In genomic region chr12:22672951-22673350, GRCh38 we compare ENCODE assay signal across 15 cellular contexts. TPM values are rescaled to one million over a fixed set of nuclear protein-coding genes. Genes with fewer than 3 reads are reported as not detected.
DNase-seq lines count a peak whose midpoint lies in the region; ATAC-seq, FAIRE-seq and TF ChIP-seq lines count a peak whose summit lies in the region.
"Had no signal": no experiment of that assay in that cellular context is flagged by ENCODE, and none has a peak within 500 bp of the region (broad histone marks: within the 10 kb centered on the region; RNA-seq: fewer than 3 reads in every experiment).

No MANE protein-coding gene starts in this region.

- peaks cover 0 to 11% (median 0%) of the 10 kb centered on the region in 12 donors for H3K9me3 ChIP-seq in heart left ventricle
- H3K9me3 ChIP-seq: thyroid gland had no signal

- TF ChIP-seq POLR2A in heart left ventricle (IDR thresholded peaks at IDR 0.05) = no peak

- ATAC-seq in SK-N-SH treated with all-trans-retinoic acid at 6 μM for 48 hours (peak; percentile 72), heart left ventricle (no peak)
- ATAC-seq: Right ventricle myocardium inferior had no signal

- H3K27ac ChIP-seq in heart left ventricle = no peak overlapping the region
- H3K27ac ChIP-seq: thyroid gland had no signal

- H3K4me1 ChIP-seq in heart left ventricle = peaks cover 0 to under 1% (median 0%) of the 10 kb centered on the region in 12 donors
- H3K4me1 ChIP-seq: thyroid gland had no signal

- whole genome bisulfite sequencing in heart left ventricle, 4 donors = 95 to 98% (median 97%) methylated on average over 3 of the region's 3 CpGs

- H3K27me3 ChIP-seq in heart left ventricle = no peaks in the 10 kb centered on the region
- H3K27me3 ChIP-seq: thyroid gland had no signal

- H3K36me3 ChIP-seq in heart left ventricle = peaks cover 0 to 64% (median 50%) of the 10 kb centered on the region in 9 donors
- H3K36me3 ChIP-seq: thyroid gland had no signal

- no peak for FAIRE-seq in urothelium cell line (lab: Jason Lieb, UNC)
- FAIRE-seq: islet of Langerhans had no signal

- DNase-seq in GM04503 (ENCODE audit: low read depth) (peak; percentile 69), fibroblast of peridontal ligament (ENCODE audit: extremely low read depth) (peak; percentile 94), urothelium cell line (ENCODE audit: low spot score) (peak; percentile 25), heart left ventricle (no peak), midbrain (lab: John Stamatoyannopoulos, UW) (no peak), DMS153 treated with DMSO at 0.1 percent for 48 hours (lab: John Stamatoyannopoulos, UW; ENCODE audit: unreplicated experiment) (no peak)
- DNase-seq: activated CD4-positive, alpha-beta T cell treated with anti-CD3 and anti-CD28 coated beads for 1 hour; activated naive CD4-positive, alpha-beta T cell treated with Interleukin-2 at 50 U/mL for 16 hours; glutamatergic neuron; NCI-H1694; stimulated activated CD4-positive, alpha-beta T cell treated with anti-CD3 and anti-CD28 coated beads, Interleukin-4, amount 100 ng/mL, for 24 hours; thyroid gland had no signal

- TF ChIP-seq CTCF in heart left ventricle (IDR thresholded peaks at IDR 0.05) = no peak

- intact Hi-C loops in heart left ventricle (cut with DNase I) = no loop called here

- no peak overlapping the region for H3K4me3 ChIP-seq in heart left ventricle
- H3K4me3 ChIP-seq: thyroid gland had no signal

TF ChIP-seq in SK-N-SH treated with all-trans-retinoic acid at 6 μM for 48 hours, 23 proteins besides CTCF, POLR2A, EP300 and RAD21:
- TF ChIP-seq ZFP3 (CRISPR knock-in tag; IDR thresholded peaks at IDR 0.05) (no peak), ARNTL (CRISPR knock-in tag; IDR thresholded peaks at IDR 0.05; ENCODE audit: borderline replicate concordance, low read depth) (no peak), RARB (CRISPR knock-in tag; IDR thresholded peaks at IDR 0.05) (no peak), ISL1 (CRISPR knock-in tag; IDR thresholded peaks at IDR 0.05) (no peak), PPARA (CRISPR knock-in tag; IDR thresholded peaks at IDR 0.05; ENCODE audit: borderline replicate concordance) (no peak), OSR1 (CRISPR knock-in tag; IDR thresholded peaks at IDR 0.05) (no peak), POU6F1 (CRISPR knock-in tag; IDR thresholded peaks at IDR 0.05; ENCODE audit: borderline replicate concordance, low read depth) (no peak), ZFP30 (CRISPR knock-in tag; IDR thresholded peaks at IDR 0.05) (no peak), ESRRG (CRISPR knock-in tag; IDR thresholded peaks at IDR 0.05) (no peak), TOX (CRISPR knock-in tag; IDR thresholded peaks at IDR 0.05; ENCODE audit: borderline replicate concordance) (no peak), ZC3H10 (CRISPR knock-in tag; IDR thresholded peaks at IDR 0.05) (no peak), SNAI2 (CRISPR knock-in tag; IDR thresholded peaks at IDR 0.05) (no peak), TCF4 (CRISPR knock-in tag; IDR thresholded peaks at IDR 0.05; ENCODE audit: borderline replicate concordance) (no peak), BACH2 (CRISPR knock-in tag; IDR thresholded peaks at IDR 0.05; ENCODE audit: borderline replicate concordance) (no peak), ZNF565 (CRISPR knock-in tag; conservative IDR thresholded peaks at IDR 0.05; ENCODE audit: low read depth) (no peak), ZNF70 (CRISPR knock-in tag; IDR thresholded peaks at IDR 0.05) (no peak)
- TF ChIP-seq, protein P1, sequence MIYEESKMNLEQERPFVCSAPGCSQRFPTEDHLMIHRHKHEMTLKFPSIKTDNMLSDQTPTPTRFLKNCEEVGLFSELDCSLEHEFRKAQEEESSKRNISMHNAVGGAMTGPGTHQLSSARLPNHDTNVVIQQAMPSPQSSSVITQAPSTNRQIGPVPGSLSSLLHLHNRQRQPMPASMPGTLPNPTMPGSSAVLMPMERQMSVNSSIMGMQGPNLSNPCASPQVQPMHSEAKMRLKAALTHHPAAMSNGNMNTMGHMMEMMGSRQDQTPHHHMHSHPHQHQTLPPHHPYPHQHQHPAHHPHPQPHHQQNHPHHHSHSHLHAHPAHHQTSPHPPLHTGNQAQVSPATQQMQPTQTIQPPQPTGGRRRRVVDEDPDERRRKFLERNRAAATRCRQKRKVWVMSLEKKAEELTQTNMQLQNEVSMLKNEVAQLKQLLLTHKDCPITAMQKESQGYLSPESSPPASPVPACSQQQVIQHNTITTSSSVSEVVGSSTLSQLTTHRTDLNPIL (CRISPR knock-in tag; IDR thresholded peaks at IDR 0.05; ENCODE audit: low read depth) = no peak
- TF ChIP-seq, protein P2, sequence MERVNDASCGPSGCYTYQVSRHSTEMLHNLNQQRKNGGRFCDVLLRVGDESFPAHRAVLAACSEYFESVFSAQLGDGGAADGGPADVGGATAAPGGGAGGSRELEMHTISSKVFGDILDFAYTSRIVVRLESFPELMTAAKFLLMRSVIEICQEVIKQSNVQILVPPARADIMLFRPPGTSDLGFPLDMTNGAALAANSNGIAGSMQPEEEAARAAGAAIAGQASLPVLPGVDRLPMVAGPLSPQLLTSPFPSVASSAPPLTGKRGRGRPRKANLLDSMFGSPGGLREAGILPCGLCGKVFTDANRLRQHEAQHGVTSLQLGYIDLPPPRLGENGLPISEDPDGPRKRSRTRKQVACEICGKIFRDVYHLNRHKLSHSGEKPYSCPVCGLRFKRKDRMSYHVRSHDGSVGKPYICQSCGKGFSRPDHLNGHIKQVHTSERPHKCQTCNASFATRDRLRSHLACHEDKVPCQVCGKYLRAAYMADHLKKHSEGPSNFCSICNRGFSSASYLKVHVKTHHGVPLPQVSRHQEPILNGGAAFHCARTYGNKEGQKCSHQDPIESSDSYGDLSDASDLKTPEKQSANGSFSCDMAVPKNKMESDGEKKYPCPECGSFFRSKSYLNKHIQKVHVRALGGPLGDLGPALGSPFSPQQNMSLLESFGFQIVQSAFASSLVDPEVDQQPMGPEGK (CRISPR knock-in tag; IDR thresholded peaks at IDR 0.05; ENCODE audit: borderline replicate concordance) = no peak

RNA-seq across cellular contexts. Expression of gene ETNK1, which starts 48.0 kb away (rescaled TPM):
- total RNA-seq in heart left ventricle = 10 to 100 TPM; 12.6 to 40.9 (median 17.2) TPM
- polyA plus RNA-seq in heart left ventricle = 1 to 10 TPM; 8.3 to 9.5 TPM

Comparison
In these comparisons a context has a peak if more than half of its experiments do, and no peak if none do; other contexts are left out.
1. DNase-seq: peak in GM04503 (single experiment), fibroblast of peridontal ligament (single experiment) and urothelium cell line (single experiment); none in heart left ventricle (0 of 5), midbrain (single experiment) and DMS153 treated with DMSO at 0.1 percent for 48 hours (single experiment).